28 cellular contexts compared by ENCODE assay signal in the genomic region with DNA sequence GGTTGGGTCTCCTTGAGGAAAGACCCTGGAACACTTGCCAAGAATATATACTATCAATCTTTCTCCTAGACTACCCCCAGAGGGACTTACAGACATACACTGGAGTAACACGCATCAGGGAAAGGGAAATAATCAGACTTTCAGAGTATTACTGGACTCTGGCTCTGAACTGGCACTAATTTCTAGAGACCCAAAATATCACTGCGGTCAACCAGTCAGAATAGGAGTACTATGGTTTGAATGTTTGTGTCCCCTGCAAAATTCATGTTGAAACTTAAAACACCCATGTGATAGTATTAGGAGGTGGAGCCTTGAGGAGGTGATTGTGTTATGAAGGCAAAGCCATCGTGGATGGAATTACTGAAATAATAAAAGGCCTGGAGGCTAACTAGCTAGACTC.
"Had no signal": no experiment of that assay in that cellular context is flagged by ENCODE, and none has a peak within 500 bp of the region (broad histone marks: within the 10 kb centered on the region; RNA-seq: fewer than 3 reads in every experiment).

No MANE protein-coding gene starts in this region.

- ATAC-seq: effector memory CD8-positive, alpha-beta T cell; esophagus mucosa; gastrocnemius medialis; heart right ventricle; left cardiac atrium; left lung; left ventricle myocardium superior; lower lobe of right lung; mucosa of descending colon had no signal

- H3K36me3 ChIP-seq: colonic mucosa, esophagus squamous epithelium, gastrocnemius medialis, heart right ventricle, left lung, lower lobe of right lung had no signal

- DNase-seq: colonic mucosa; cortex of kidney; effector CD8-positive, alpha-beta T cell; effector memory CD8-positive, alpha-beta T cell; endodermal cell; erythroblast; esophagus squamous epithelium; foreskin fibroblast; foreskin melanocyte; gastrocnemius medialis; glutamatergic neuron; head of caudate nucleus; heart right ventricle; hippocampal formation; left cardiac atrium; left lung; left ventricle myocardium superior; lower lobe of right lung; mesenchymal stem cell; mucosa of descending colon; naive B cell had no signal

- H3K4me1 Mint-ChIP-seq: endodermal cell, mesothelial cell of epicardium, naive B cell had no signal

- H3K27me3 Mint-ChIP-seq: dendritic cell treated with granulocyte-macrophage colony-stimulating factor and Interleukin-4, amounts not matched to agents 40 ng/mL and 50 ng/mL, for 4 days; effector memory CD8-positive, alpha-beta T cell had no signal

- H3K4me3 Mint-ChIP-seq: dendritic cell treated with granulocyte-macrophage colony-stimulating factor and Interleukin-4, amounts not matched to agents 40 ng/mL and 50 ng/mL, for 4 days; effector memory CD8-positive, alpha-beta T cell; endodermal cell; mesothelial cell of epicardium; naive B cell had no signal

- FAIRE-seq: endometrium, islet of Langerhans, keratinocyte had no signal

- H3K27ac Mint-ChIP-seq: dendritic cell treated with granulocyte-macrophage colony-stimulating factor and Interleukin-4, amounts not matched to agents 40 ng/mL and 50 ng/mL, for 4 days; effector memory CD8-positive, alpha-beta T cell; endodermal cell; mesothelial cell of epicardium; naive B cell had no signal

- H3K27ac ChIP-seq: colonic mucosa, epithelial cell of prostate, esophagus squamous epithelium, gastrocnemius medialis, heart right ventricle, left lung, lower lobe of right lung had no signal

- H3K36me3 Mint-ChIP-seq: naive B cell had no signal

- H3K4me1 ChIP-seq: colonic mucosa, esophagus squamous epithelium, gastrocnemius medialis, heart right ventricle, left lung, lower lobe of right lung had no signal

- H3K4me3 ChIP-seq: colonic mucosa, esophagus squamous epithelium, gastrocnemius medialis, heart right ventricle, left lung, lower lobe of right lung, mucosa of descending colon had no signal

- H3K27me3 ChIP-seq: colonic mucosa, esophagus squamous epithelium, left lung had no signal

- H3K9me3 ChIP-seq: colonic mucosa, gastrocnemius medialis had no signal
